9 cellular contexts compared by ENCODE assay signal in genomic region chr3:57179580-57180410, GRCh38. TPM values are rescaled to one million over a fixed set of nuclear protein-coding genes. Genes with fewer than 3 reads are reported as not detected.
A peak's percentile ranks its signal among the peaks of the same experiment; 100 is the strongest.
DNase-seq lines count a peak whose midpoint lies in the region; ATAC-seq lines count a peak whose summit lies in the region.
"Had no signal": no experiment of that assay in that cellular context is flagged by ENCODE, and none has a peak within 500 bp of the region (broad histone marks: within the 10 kb centered on the region; RNA-seq: fewer than 3 reads in every experiment).

No MANE protein-coding gene starts in this region.

- no peaks in the 10 kb centered on the region for H3K36me3 Mint-ChIP-seq in activated T-helper 2 cell treated with anti-CD3 and anti-CD28 coated beads, Interferon-gamma antibody, Interleukin-2, Interleukin-4, amounts not matched to agents 10 μg/mL and 5 μg/mL and 100 μg/mL, durations not matched to agents 14 hours and 24 hours and 36 hours (ENCODE audit: low read depth)
- H3K36me3 Mint-ChIP-seq: CD8-positive, alpha-beta memory T cell had no signal

- intact Hi-C loops in activated T-helper 2 cell treated with anti-CD3 and anti-CD28 coated beads, Interferon-gamma antibody, Interleukin-2, Interleukin-4, amounts not matched to agents 10 μg/mL and 5 μg/mL and 100 μg/mL, durations not matched to agents 14 hours and 24 hours and 36 hours (cut with micrococcal nuclease): no loop called here

- no peak overlapping the region for H3K27ac Mint-ChIP-seq in activated T-helper 2 cell treated with anti-CD3 and anti-CD28 coated beads, Interferon-gamma antibody, Interleukin-2, Interleukin-4, amounts not matched to agents 10 μg/mL and 5 μg/mL and 100 μg/mL, durations not matched to agents 14 hours and 24 hours and 36 hours
- H3K27ac Mint-ChIP-seq: CD8-positive, alpha-beta memory T cell had no signal

- H3K4me3 Mint-ChIP-seq in activated T-helper 2 cell treated with anti-CD3 and anti-CD28 coated beads, Interferon-gamma antibody, Interleukin-2, Interleukin-4, amounts not matched to agents 10 μg/mL and 5 μg/mL and 100 μg/mL, durations not matched to agents 14 hours and 24 hours and 36 hours (ENCODE audit: low read depth): no peak overlapping the region
- H3K4me3 Mint-ChIP-seq: CD8-positive, alpha-beta memory T cell had no signal

- peaks cover 11% of the 10 kb centered on the region for H3K27me3 Mint-ChIP-seq in activated T-helper 2 cell treated with anti-CD3 and anti-CD28 coated beads, Interferon-gamma antibody, Interleukin-2, Interleukin-4, amounts not matched to agents 10 μg/mL and 5 μg/mL and 100 μg/mL, durations not matched to agents 14 hours and 24 hours and 36 hours (ENCODE audit: low read depth)

- no peaks in the 10 kb centered on the region for H3K9me3 Mint-ChIP-seq in activated T-helper 2 cell treated with anti-CD3 and anti-CD28 coated beads, Interferon-gamma antibody, Interleukin-2, Interleukin-4, amounts not matched to agents 10 μg/mL and 5 μg/mL and 100 μg/mL, durations not matched to agents 14 hours and 24 hours and 36 hours
- H3K9me3 Mint-ChIP-seq: CD8-positive, alpha-beta memory T cell had no signal

- ATAC-seq in GM19023 (IDR thresholded peaks at IDR 0.05; ENCODE audit: unreplicated experiment) (no peak), GM21528 (IDR thresholded peaks at IDR 0.05; ENCODE audit: low FRiP score, unreplicated experiment) (no peak)

- H3K4me1 Mint-ChIP-seq in activated T-helper 2 cell treated with anti-CD3 and anti-CD28 coated beads, Interferon-gamma antibody, Interleukin-2, Interleukin-4, amounts not matched to agents 10 μg/mL and 5 μg/mL and 100 μg/mL, durations not matched to agents 14 hours and 24 hours and 36 hours (ENCODE audit: low read depth): no peaks in the 10 kb centered on the region
- H3K4me1 Mint-ChIP-seq: CD8-positive, alpha-beta memory T cell had no signal

- DNase-seq in NCI-H524 (lab: John Stamatoyannopoulos, UW) (peak; percentile 6 to 27), NCI-H524 treated with DMSO at 0.1 percent for 48 hours (lab: John Stamatoyannopoulos, UW) (no peak), NCI-H748 (lab: John Stamatoyannopoulos, UW; ENCODE audit: unreplicated experiment) (peak; percentile 19), cerebellar cortex (ENCODE audit: low spot score) (peak; percentile 52), pons (ENCODE audit: low spot score) (peak; percentile 31)
- no peak for DNase-seq in activated T-helper 2 cell treated with anti-CD3 and anti-CD28 coated beads, Interferon-gamma antibody, Interleukin-2, Interleukin-4, amounts not matched to agents 10 μg/mL and 5 μg/mL and 100 μg/mL, durations not matched to agents 14 hours and 24 hours and 36 hours (ENCODE audit: low spot score)
- DNase-seq: CD8-positive, alpha-beta memory T cell had no signal

RNA-seq across cellular contexts. Expression of gene IL17RD, which starts 14.6 kb away (rescaled TPM):
- total RNA-seq in activated T-helper 2 cell treated with anti-CD3 and anti-CD28 coated beads, Interferon-gamma antibody, Interleukin-2, Interleukin-4, amounts not matched to agents 10 μg/mL and 5 μg/mL and 100 μg/mL, durations not matched to agents 14 hours and 24 hours and 36 hours: 0.07 and 0.09 TPM in 2 replicates

RNA-seq across cellular contexts. Expression of gene HESX1, which starts 20.0 kb away (rescaled TPM):
- 0.30 and 0.43 TPM in 2 replicates for total RNA-seq in activated T-helper 2 cell treated with anti-CD3 and anti-CD28 coated beads, Interferon-gamma antibody, Interleukin-2, Interleukin-4, amounts not matched to agents 10 μg/mL and 5 μg/mL and 100 μg/mL, durations not matched to agents 14 hours and 24 hours and 36 hours

RNA-seq across cellular contexts. Expression of gene APPL1, which starts 47.7 kb away (rescaled TPM):
- 40.7 and 43.8 TPM in 2 replicates for total RNA-seq in activated T-helper 2 cell treated with anti-CD3 and anti-CD28 coated beads, Interferon-gamma antibody, Interleukin-2, Interleukin-4, amounts not matched to agents 10 μg/mL and 5 μg/mL and 100 μg/mL, durations not matched to agents 14 hours and 24 hours and 36 hours

Comparison
In these comparisons a context has a peak if more than half of its experiments do, and no peak if none do; other contexts are left out.
1. DNase-seq: peak in NCI-H524 (2 of 2), NCI-H748 (single experiment), cerebellar cortex (single experiment) and pons (single experiment); none in NCI-H524 treated with DMSO at 0.1 percent for 48 hours (single experiment) and activated T-helper 2 cell treated with anti-CD3 and anti-CD28 coated beads, Interferon-gamma antibody, Interleukin-2, Interleukin-4, amounts not matched to agents 10 μg/mL and 5 μg/mL and 100 μg/mL, durations not matched to agents 14 hours and 24 hours and 36 hours (single experiment).